1 cellular context compared by ENCODE assay signal in the genomic region with DNA sequence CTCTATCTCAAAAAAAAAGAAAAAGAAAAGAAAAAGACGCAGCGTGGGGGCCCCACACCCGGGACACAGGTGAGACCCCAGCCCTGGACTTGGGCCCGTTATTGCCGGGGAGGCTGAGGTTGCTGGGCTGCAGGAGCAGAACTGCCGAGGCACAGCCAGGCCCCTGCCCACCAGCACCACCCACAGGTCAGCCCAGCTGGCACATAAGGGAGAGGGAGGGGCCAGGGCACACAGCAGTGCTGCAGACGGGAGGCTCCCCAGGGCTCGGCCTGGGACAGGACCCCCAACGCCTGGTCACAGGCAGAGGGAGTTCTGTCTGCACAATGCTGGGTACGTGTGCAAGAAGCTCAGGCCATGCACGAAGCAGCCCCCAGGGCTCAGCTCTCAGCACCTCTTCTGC.
TF ChIP-seq lines count a peak whose summit lies in the region.

No MANE protein-coding gene starts in this region.

TF ChIP-seq in GM12878, 131 proteins besides CTCF, POLR2A, EP300 and RAD21:
- TF ChIP-seq ASH2L (IDR thresholded peaks at IDR 0.05; ENCODE audit: borderline replicate concordance, low read depth), result no peak
- no peak for TF ChIP-seq ESRRA (IDR thresholded peaks at IDR 0.05; ENCODE audit: low read length)
- no peak for TF ChIP-seq KDM1A (IDR thresholded peaks at IDR 0.05; ENCODE audit: borderline replicate concordance)
- TF ChIP-seq, protein P1, sequence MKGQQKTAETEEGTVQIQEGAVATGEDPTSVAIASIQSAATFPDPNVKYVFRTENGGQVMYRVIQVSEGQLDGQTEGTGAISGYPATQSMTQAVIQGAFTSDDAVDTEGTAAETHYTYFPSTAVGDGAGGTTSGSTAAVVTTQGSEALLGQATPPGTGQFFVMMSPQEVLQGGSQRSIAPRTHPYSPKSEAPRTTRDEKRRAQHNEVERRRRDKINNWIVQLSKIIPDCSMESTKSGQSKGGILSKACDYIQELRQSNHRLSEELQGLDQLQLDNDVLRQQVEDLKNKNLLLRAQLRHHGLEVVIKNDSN (IDR thresholded peaks at IDR 0.05; ENCODE audit: borderline replicate concordance, extremely low read length, insufficient read depth, low read depth, low read length), result no peak
- no peak for TF ChIP-seq CHD4 (IDR thresholded peaks at IDR 0.05)
- TF ChIP-seq TBL1XR1 (IDR thresholded peaks at IDR 0.05; ENCODE audit: low read depth, low read length), result no peak
- no peak for TF ChIP-seq NFXL1 (IDR thresholded peaks at IDR 0.05; ENCODE audit: borderline replicate concordance)
- no peak for TF ChIP-seq TCF7 (IDR thresholded peaks at IDR 0.05; ENCODE audit: borderline replicate concordance)
